In the genomic region with DNA sequence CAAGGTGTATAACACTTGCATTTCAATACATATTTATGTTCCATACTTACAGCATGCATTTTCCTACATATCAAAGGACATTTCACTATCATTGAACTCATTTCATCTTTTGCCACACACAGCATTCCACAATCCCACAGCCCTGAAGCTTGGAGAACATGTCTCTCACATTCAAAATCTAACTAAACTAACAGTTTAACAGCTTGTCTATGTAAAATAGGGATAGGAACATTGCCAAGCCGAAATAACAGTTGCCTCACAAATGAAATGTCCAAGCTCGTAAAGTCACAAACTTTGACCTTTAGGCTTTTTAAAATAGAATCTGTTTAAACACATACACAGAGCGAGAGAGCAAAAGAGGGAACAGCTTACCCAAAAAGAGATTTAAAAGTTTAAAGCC, we compare ENCODE assay signal across 16 cellular contexts.
"Had no signal": no experiment of that assay in that cellular context is flagged by ENCODE, and none has a peak within 500 bp of the region (broad histone marks: within the 10 kb centered on the region; RNA-seq: fewer than 3 reads in every experiment).

No MANE protein-coding gene starts in this region.

- H3K4me3 Mint-ChIP-seq: activated CD4-positive, alpha-beta memory T cell treated with anti-CD3 and anti-CD28 coated beads, Interleukin-2, amount 10 ng/mL, durations not matched to agents 7 days and 5 days; activated T-cell treated with anti-CD3 and anti-CD28 coated beads, Interleukin-2, amount 50 U/mL, for 24 hours; mesothelial cell of epicardium; T-cell had no signal

- H3K4me1 ChIP-seq: esophagus muscularis mucosa, transverse colon had no signal

- H3K27ac ChIP-seq: dorsolateral prefrontal cortex, esophagus muscularis mucosa, transverse colon, WERI-Rb-1 had no signal

- H3K9me3 ChIP-seq: esophagus muscularis mucosa, transverse colon had no signal

- H3K4me3 ChIP-seq: esophagus muscularis mucosa, transverse colon had no signal

- DNase-seq: activated CD4-positive, alpha-beta memory T cell treated with anti-CD3 and anti-CD28 coated beads, Interleukin-2, amount 10 ng/mL, durations not matched to agents 7 days and 5 days; activated CD4-positive, alpha-beta T cell treated with anti-CD3 and anti-CD28 coated beads for 4 hours; activated naive CD4-positive, alpha-beta T cell treated with anti-CD3 and anti-CD28 coated beads, Interleukin-2, amount 50 U/mL, for 16 hours; activated T-cell treated with anti-CD3 and anti-CD28 coated beads, Interleukin-2, amount 50 U/mL, for 24 hours; dorsolateral prefrontal cortex; foreskin fibroblast; kidney glomerular epithelial cell; stimulated activated CD4-positive, alpha-beta T cell treated with anti-CD3 and anti-CD28 coated beads, Interleukin-15, amount 100 ng/mL, for 24 hours; stimulated activated CD4-positive, alpha-beta T cell treated with anti-CD3 and anti-CD28 coated beads, Interleukin-4, amount 100 ng/mL, for 24 hours; stimulated activated naive CD4-positive, alpha-beta T cell; T-cell; T1000; transverse colon; WERI-Rb-1 had no signal

- H3K36me3 ChIP-seq: transverse colon, WERI-Rb-1 had no signal

- ATAC-seq: T-cell had no signal

- H3K27ac Mint-ChIP-seq: activated CD4-positive, alpha-beta memory T cell treated with anti-CD3 and anti-CD28 coated beads, Interleukin-2, amount 10 ng/mL, durations not matched to agents 7 days and 5 days; activated T-cell treated with anti-CD3 and anti-CD28 coated beads, Interleukin-2, amount 50 U/mL, for 24 hours; mesothelial cell of epicardium; T-cell had no signal

- H3K27me3 Mint-ChIP-seq: activated CD4-positive, alpha-beta memory T cell treated with anti-CD3 and anti-CD28 coated beads, Interleukin-2, amount 10 ng/mL, durations not matched to agents 7 days and 5 days; activated T-cell treated with anti-CD3 and anti-CD28 coated beads, Interleukin-2, amount 50 U/mL, for 24 hours; T-cell had no signal

- H3K27me3 ChIP-seq: dorsolateral prefrontal cortex, esophagus muscularis mucosa, transverse colon had no signal

- H3K4me1 Mint-ChIP-seq: activated CD4-positive, alpha-beta memory T cell treated with anti-CD3 and anti-CD28 coated beads, Interleukin-2, amount 10 ng/mL, durations not matched to agents 7 days and 5 days; T-cell had no signal

- H3K36me3 Mint-ChIP-seq: T-cell had no signal

- H3K9me3 Mint-ChIP-seq: mesothelial cell of epicardium had no signal
